In genomic region chr4:76687730-76688441, GRCh38 we compare ENCODE assay signal across 11 cellular contexts.
DNase-seq lines count a peak whose midpoint lies in the region; ATAC-seq, FAIRE-seq and TF ChIP-seq lines count a peak whose summit lies in the region.
"Had no signal": no experiment of that assay in that cellular context is flagged by ENCODE, and none has a peak within 500 bp of the region (broad histone marks: within the 10 kb centered on the region; RNA-seq: fewer than 3 reads in every experiment).

No MANE protein-coding gene starts in this region.

- intact Hi-C loops in mammary epithelial cell (cut with micrococcal nuclease), result loop anchor here (2.0 kb wide), 2 partner anchors 45 to 53 kb away; no protein-coding TSS in a partner anchor
- intact Hi-C loops in HepG2 (cut with micrococcal nuclease; ENCODE audit: unreplicated experiment), result no loop called here

- no peak for DNase-seq in H9
- peak; percentile 7 for DNase-seq in NCI-H2107 (lab: John Stamatoyannopoulos, UW)
- DNase-seq in mammary epithelial cell, result peak; percentile 62
- DNase-seq in GM13976 (ENCODE audit: low spot score), result no peak
- DNase-seq in HepG2 (ENCODE audit: low spot score), result no peak
- no peak for DNase-seq in activated CD4-positive, alpha-beta T cell treated with anti-CD3 and anti-CD28 coated beads for 48 hours
- DNase-seq: KBM-7; stimulated activated CD4-positive, alpha-beta T cell treated with anti-CD3 and anti-CD28 coated beads, Interleukin-12 subunit alpha, Interleukin-12 subunit beta, amount 100 ng/mL, for 4 hours had no signal

- H3K27me3 ChIP-seq in H9 (ENCODE audit: insufficient read depth, low read length) (no peaks in the 10 kb centered on the region; the same call in 1 of the 2 replicates), mammary epithelial cell (ENCODE audit: insufficient read depth, low read length) (no peaks in the 10 kb centered on the region), neural cell (ENCODE audit: insufficient read depth, low read depth, low read length) (no peaks in the 10 kb centered on the region), HepG2 (ENCODE audit: control insufficient read depth in 1 of 2, insufficient read depth in 2 of 2, low read length in 2 of 2) (peaks cover 0 to 34% of the 10 kb centered on the region in 2 experiments; a peak in 4 of 5 replicates)
- H3K27me3 ChIP-seq: adrenal gland had no signal

- H2BK20ac ChIP-seq in H9 (ENCODE audit: low read depth, low read length, poor library complexity, severe bottlenecking), result no peak overlapping the region

- no peak for ATAC-seq in HepG2
- ATAC-seq in GM18502 (IDR thresholded peaks at IDR 0.05; ENCODE audit: poor library complexity, unreplicated experiment), result no peak

- H4K8ac ChIP-seq in H9 (replicated peaks; ENCODE audit: insufficient read length, low read depth, low read length), result no peak overlapping the region

- H3K4me3 Mint-ChIP-seq in H9, result peak overlapping the region in 1 of 2 experiments; percentile 79; a peak in 3 of 5 replicates

- peaks cover 8% of the 10 kb centered on the region for H3K23me2 ChIP-seq in H9 (ENCODE audit: insufficient read length, low read depth, low read length, poor library complexity, severe bottlenecking)

- H2BK120ac ChIP-seq in H9 (ENCODE audit: low read depth, low read length, poor library complexity, severe bottlenecking), result no peak overlapping the region

- no peak overlapping the region for H3K23ac ChIP-seq in H9 (ENCODE audit: insufficient read length, low read depth, low read length)

- H3K56ac ChIP-seq in H9 (ENCODE audit: insufficient read length, low read depth, low read length), result no peak overlapping the region

- peaks cover 36 to 41% of the 10 kb centered on the region in 2 experiments for H3K4me1 Mint-ChIP-seq in H9

- in situ Hi-C loops in mammary epithelial cell (cut with MboI; ENCODE audit: low sequenced_read_pairs in 2 of 2) (no loop called here), GM13976 (cut with MboI; ENCODE audit: low sequenced_read_pairs, unreplicated experiment) (no loop called here), HepG2 (cut with HindIII; ENCODE audit: extremely low pct_ligation_motif_present, low pct_unique_long_range_greater_than_20kb) (no loop called here)

- TF ChIP-seq CTCF in H9 (conservative IDR thresholded peaks at IDR 0.05), result no peak
- no peak for TF ChIP-seq CTCF in mammary epithelial cell (conservative IDR thresholded peaks at IDR 0.05 in 1 of 2, IDR thresholded peaks at IDR 0.05 in 1 of 2; ENCODE audit: extremely low read depth in 1 of 2, insufficient read depth in 1 of 2, low read depth in 1 of 2, low read length in 2 of 2)
- no peak for TF ChIP-seq CTCF in neural cell (IDR thresholded peaks at IDR 0.05; ENCODE audit: poor library complexity, severe bottlenecking)
- no peak for TF ChIP-seq CTCF in GM13976 (IDR thresholded peaks at IDR 0.05; ENCODE audit: borderline replicate concordance, control extremely low read depth, extremely low read depth, insufficient read depth, missing control alignments)
- no peak for TF ChIP-seq CTCF in HepG2 (CRISPR knock-in tag; IDR thresholded peaks at IDR 0.05)

- no peak overlapping the region for H3K27ac Mint-ChIP-seq in H9

- H4K20me1 ChIP-seq in H9 (ENCODE audit: control insufficient read depth, insufficient read depth, insufficient read length) (no peaks in the 10 kb centered on the region), mammary epithelial cell (ENCODE audit: insufficient read depth, low read length) (no peaks in the 10 kb centered on the region), neural cell (ENCODE audit: insufficient read depth) (no peaks in the 10 kb centered on the region), HepG2 (ENCODE audit: insufficient read depth, low read length) (no peaks in the 10 kb centered on the region)

- no CpG with 5 or more reads among the region's 5 CpGs for WGBS in H9 (ENCODE audit: extremely low coverage, insufficient read length, low lambda C conversion rate)
- 51% methylated on average over 5 of the region's 5 CpGs for WGBS in mammary epithelial cell (ENCODE audit: low coverage, missing lambda C conversion rate)
- 54% methylated on average over 5 of the region's 5 CpGs for WGBS in HepG2 (ENCODE audit: low lambda C conversion rate)

- POLR2A ChIA-PET in HepG2 (lab: Yijun Ruan, JAX), result no interaction called here

- H3K4me2 ChIP-seq in H9 (ENCODE audit: insufficient read depth, insufficient read length, low read length) (peak overlapping the region; percentile 2), mammary epithelial cell (ENCODE audit: insufficient read depth, low read depth, low read length) (peak overlapping the region; percentile 92), neural cell (ENCODE audit: low read length) (peak overlapping the region; percentile 90), HepG2 (ENCODE audit: low read depth, low read length) (no peak overlapping the region)

- TF ChIP-seq EP300 in neural cell (conservative IDR thresholded peaks at IDR 0.05; ENCODE audit: poor library complexity, severe bottlenecking) (peak; percentile 60), HepG2 (IDR thresholded peaks at IDR 0.05; ENCODE audit: low read depth in 2 of 2, low read length in 2 of 2) (no peak), HepG2 (CRISPR knock-in tag; IDR thresholded peaks at IDR 0.05; ENCODE audit: borderline replicate concordance) (no peak)

- no peak overlapping the region for H2BK15ac ChIP-seq in H9 (ENCODE audit: low read depth, low read length)

- H2BK5ac ChIP-seq in H9 (ENCODE audit: insufficient read length, low read length), result no peak overlapping the region

- no peak overlapping the region for H3K18ac ChIP-seq in H9 (ENCODE audit: insufficient read length, low read depth, low read length)

- no peak overlapping the region for H4K5ac ChIP-seq in H9 (ENCODE audit: insufficient read length, low read depth, low read length)

- H3F3A ChIP-seq in neural cell (ENCODE audit: insufficient read depth, low read length, poor library complexity, severe bottlenecking), result peaks cover 6% of the 10 kb centered on the region

- BruUV-seq in mammary epithelial cell (replicated peaks; lab: Mats Ljungman, UMichigan) (no TSS peak), HepG2 (replicated peaks; lab: Mats Ljungman, UMichigan) (no TSS peak)

- peaks cover 0 to 6% (median 3%) of the 10 kb centered on the region in 3 experiments; a peak in 1 of 7 replicates for H3K36me3 Mint-ChIP-seq in H9 (ENCODE audit: insufficient read depth in 1 of 3, low read depth in 3 of 3)

- no peak for TF ChIP-seq POLR2A in HepG2 (IDR thresholded peaks at IDR 0.05; ENCODE audit: insufficient read depth in 1 of 2, low read depth in 2 of 2, low read length in 2 of 2)

- peaks cover 5% of the 10 kb centered on the region; the same call in 1 of the 2 replicates for H3K27me3 Mint-ChIP-seq in H9 (ENCODE audit: low read depth)

- H3K4ac ChIP-seq in H9 (ENCODE audit: low read depth, low read length), result no peak overlapping the region

- TF ChIP-seq RAD21 in neural cell (conservative IDR thresholded peaks at IDR 0.05) (no peak), HepG2 (CRISPR knock-in tag; IDR thresholded peaks at IDR 0.05) (no peak)

- no peak for FAIRE-seq in HepG2 (lab: Jason Lieb, UNC)

- no peak overlapping the region for H4K91ac ChIP-seq in H9 (ENCODE audit: insufficient read length, low read depth, low read length)

- H3K79me2 ChIP-seq in H9 (ENCODE audit: insufficient read depth, low read length) (peaks cover 24% of the 10 kb centered on the region; the same call in 1 of the 2 replicates), mammary epithelial cell (ENCODE audit: insufficient read depth, low read length) (peaks cover 43% of the 10 kb centered on the region), neural cell (replicated peaks; ENCODE audit: insufficient read depth, low read length) (peaks cover 39% of the 10 kb centered on the region), HepG2 (ENCODE audit: insufficient read depth, low read length) (no peaks in the 10 kb centered on the region)

- H3K9ac ChIP-seq in H9 (ENCODE audit: extremely low read depth, insufficient read length, low read length) (no peak overlapping the region), mammary epithelial cell (ENCODE audit: insufficient read depth, low read length) (peak overlapping the region; percentile 97), neural cell (ENCODE audit: low read length) (peak overlapping the region; percentile 69), HepG2 (ENCODE audit: insufficient read depth, low read depth, low read length) (no peak overlapping the region)

- dilution Hi-C loops in mammary epithelial cell (cut with HindIII; ENCODE audit: low sequenced_read_pairs), result loop anchor here (5.0 kb wide), 1 partner anchor 44 kb away; no protein-coding TSS in a partner anchor

- no peaks in the 10 kb centered on the region for H3K36me3 ChIP-seq in mammary epithelial cell (ENCODE audit: insufficient read depth, low read length)
- no peaks in the 10 kb centered on the region for H3K36me3 ChIP-seq in neural cell (ENCODE audit: insufficient read depth, low read length)
- no peaks in the 10 kb centered on the region for H3K36me3 ChIP-seq in HepG2 (replicated peaks in 1 of 2; ENCODE audit: control insufficient read depth in 1 of 2, insufficient read depth in 2 of 2, low read length in 2 of 2)
- H3K36me3 ChIP-seq: adrenal gland had no signal

- no peak overlapping the region for H2BK12ac ChIP-seq in H9 (ENCODE audit: insufficient read length, low read depth, low read length)

- no peaks in the 10 kb centered on the region; a peak in 1 of 5 replicates for H3K9me3 Mint-ChIP-seq in H9

- CTCF ChIA-PET in mammary epithelial cell (lab: Charles Lee; ENCODE audit: low non-redundant PET) (no interaction called here), HepG2 (lab: Yijun Ruan, JAX; ENCODE audit: low intra/inter-chr PET ratio, low total read pairs) (no interaction called here)

- peak overlapping the region; percentile 39; the same call in 1 of the 2 replicates for H3K14ac ChIP-seq in H9 (ENCODE audit: insufficient read depth, low read length)

- H3K79me1 ChIP-seq in H9 (ENCODE audit: insufficient read depth, low read depth, low read length, poor library complexity, severe bottlenecking), result peaks cover 4% of the 10 kb centered on the region

- H2AFZ ChIP-seq in H9 (ENCODE audit: low read length) (no peak overlapping the region), mammary epithelial cell (ENCODE audit: low read depth, low read length) (peak overlapping the region; percentile 90), neural cell (ENCODE audit: low read depth, low read length) (peak overlapping the region; percentile 37), HepG2 (ENCODE audit: low read length) (no peak overlapping the region)

- H3K27ac ChIP-seq in H9 (ENCODE audit: insufficient read length, low read depth, low read length) (no peak overlapping the region), mammary epithelial cell (ENCODE audit: insufficient read depth, low read depth, low read length) (peak overlapping the region; percentile 91), neural cell (ENCODE audit: low read length) (peak overlapping the region; percentile 75), HepG2 (ENCODE audit: extremely low read length, insufficient read depth, low read length) (no peak overlapping the region)

- H3K9me2 ChIP-seq in neural cell (ENCODE audit: insufficient read depth, low read length), result no peaks in the 10 kb centered on the region

- peak overlapping the region in 1 of 3 experiments; percentile 69 for H3K4me3 ChIP-seq in mammary epithelial cell (replicated peaks in 1 of 3; ENCODE audit: insufficient read depth in 1 of 3, low read depth in 2 of 3, low read length in 3 of 3)
- H3K4me3 ChIP-seq in neural cell (ENCODE audit: low read length), result peak overlapping the region; percentile 70
- H3K4me3 ChIP-seq in HepG2 (replicated peaks in 1 of 3; ENCODE audit: insufficient read depth in 1 of 3, low read depth in 2 of 3, low read length in 3 of 3), result no peak overlapping the region

- H2AK5ac ChIP-seq in H9 (ENCODE audit: insufficient read length, low read length), result no peak overlapping the region

- H3K4me1 ChIP-seq in H9 (ENCODE audit: insufficient read depth, low read length) (peaks cover 9% of the 10 kb centered on the region), mammary epithelial cell (ENCODE audit: insufficient read depth, low read length) (peaks cover 33% of the 10 kb centered on the region), HepG2 (ENCODE audit: insufficient read depth, low read length) (peaks cover 7% of the 10 kb centered on the region; the same call in 1 of the 2 replicates)

- H3T11ph ChIP-seq in H9 (ENCODE audit: low read length), result no peak overlapping the region

- H3K9me3 ChIP-seq in H9 (ENCODE audit: control insufficient read depth, low read depth, low read length) (no peaks in the 10 kb centered on the region), mammary epithelial cell (replicated peaks; ENCODE audit: insufficient read depth, low read length) (no peaks in the 10 kb centered on the region), neural cell (ENCODE audit: low read length) (no peaks in the 10 kb centered on the region), HepG2 (ENCODE audit: low read length) (no peaks in the 10 kb centered on the region)
- H3K9me3 ChIP-seq: adrenal gland had no signal

Comparison
In these comparisons a context has a peak if more than half of its experiments do, and no peak if none do; other contexts are left out.
1. DNase-seq: peak in NCI-H2107 (single experiment) and mammary epithelial cell (single experiment); none in H9 (single experiment), GM13976 (single experiment), HepG2 (single experiment) and activated CD4-positive, alpha-beta T cell treated with anti-CD3 and anti-CD28 coated beads for 48 hours (single experiment).
2. H2AFZ ChIP-seq: peak in mammary epithelial cell (single experiment) and neural cell (single experiment); none in H9 (single experiment) and HepG2 (single experiment).
3. H3K27ac ChIP-seq: peak in mammary epithelial cell (single experiment) and neural cell (single experiment); none in H9 (single experiment) and HepG2 (single experiment).
4. H3K9ac ChIP-seq: peak in mammary epithelial cell (single experiment) and neural cell (single experiment); none in H9 (single experiment) and HepG2 (single experiment).